1 cellular context compared by ENCODE assay signal in genomic region chr4:188214861-188215260, GRCh38.
TF ChIP-seq lines count a peak whose summit lies in the region.

No MANE protein-coding gene starts in this region.

TF ChIP-seq in HepG2, 621 proteins besides CTCF, POLR2A, EP300 and RAD21 (continued from another document):
- TF ChIP-seq ATF3 (CRISPR knock-in tag; IDR thresholded peaks at IDR 0.05) (peak; percentile 57; the same call in 1 of the 2 replicates), FOXA1 (IDR thresholded peaks at IDR 0.05) (no peak), FOXA1 (CRISPR knock-in tag; IDR thresholded peaks at IDR 0.05) (peak; percentile 69), ATF4 (CRISPR knock-in tag; IDR thresholded peaks at IDR 0.05) (peak in 1 of 2 experiments; percentile 46; a peak in 1 of 4 replicates), ZBTB37 (CRISPR knock-in tag; IDR thresholded peaks at IDR 0.05) (no peak), SPEN (CRISPR knock-in tag; IDR thresholded peaks at IDR 0.05; ENCODE audit: low read depth) (no peak), ZBTB21 (CRISPR knock-in tag; IDR thresholded peaks at IDR 0.05) (peak; percentile 53; the same call in 1 of the 2 replicates), NR2F6 (IDR thresholded peaks at IDR 0.05) (peak; percentile 67), NR2F6 (CRISPR knock-in tag; IDR thresholded peaks at IDR 0.05) (peak; percentile 64), GATAD2A (CRISPR knock-in tag; IDR thresholded peaks at IDR 0.05) (0 out of 2 replicates have a peak, but pooled peaks have one; percentile 29), FOXA3 (CRISPR knock-in tag; IDR thresholded peaks at IDR 0.05) (peak; percentile 68), CBX5 (CRISPR knock-in tag; IDR thresholded peaks at IDR 0.05; ENCODE audit: borderline replicate concordance) (no peak), MAFK (conservative IDR thresholded peaks at IDR 0.05 in 1 of 2, IDR thresholded peaks at IDR 0.05 in 1 of 2; ENCODE audit: low read length in 2 of 2) (peak; percentile 21 to 54; a peak in 2 of 4 replicates), FOSL1 (CRISPR knock-in tag; IDR thresholded peaks at IDR 0.05; ENCODE audit: borderline replicate concordance) (peak; percentile 75; the same call in 1 of the 2 replicates), TCF7L2 (IDR thresholded peaks at IDR 0.05; ENCODE audit: low read depth, low read length) (peak; percentile 48; the same call in 1 of the 2 replicates), HMG20A (CRISPR knock-in tag; IDR thresholded peaks at IDR 0.05; ENCODE audit: borderline replicate concordance) (peak; percentile 41; the same call in 1 of the 2 replicates), ZNF839 (CRISPR knock-in tag; IDR thresholded peaks at IDR 0.05; ENCODE audit: borderline replicate concordance) (no peak), SMARCC2 (IDR thresholded peaks at IDR 0.05) (no peak), ZC3H13 (CRISPR knock-in tag; IDR thresholded peaks at IDR 0.05) (no peak), TCF7 (IDR thresholded peaks at IDR 0.05; ENCODE audit: low read depth) (peak; percentile 73)
- TF ChIP-seq, protein P1, sequence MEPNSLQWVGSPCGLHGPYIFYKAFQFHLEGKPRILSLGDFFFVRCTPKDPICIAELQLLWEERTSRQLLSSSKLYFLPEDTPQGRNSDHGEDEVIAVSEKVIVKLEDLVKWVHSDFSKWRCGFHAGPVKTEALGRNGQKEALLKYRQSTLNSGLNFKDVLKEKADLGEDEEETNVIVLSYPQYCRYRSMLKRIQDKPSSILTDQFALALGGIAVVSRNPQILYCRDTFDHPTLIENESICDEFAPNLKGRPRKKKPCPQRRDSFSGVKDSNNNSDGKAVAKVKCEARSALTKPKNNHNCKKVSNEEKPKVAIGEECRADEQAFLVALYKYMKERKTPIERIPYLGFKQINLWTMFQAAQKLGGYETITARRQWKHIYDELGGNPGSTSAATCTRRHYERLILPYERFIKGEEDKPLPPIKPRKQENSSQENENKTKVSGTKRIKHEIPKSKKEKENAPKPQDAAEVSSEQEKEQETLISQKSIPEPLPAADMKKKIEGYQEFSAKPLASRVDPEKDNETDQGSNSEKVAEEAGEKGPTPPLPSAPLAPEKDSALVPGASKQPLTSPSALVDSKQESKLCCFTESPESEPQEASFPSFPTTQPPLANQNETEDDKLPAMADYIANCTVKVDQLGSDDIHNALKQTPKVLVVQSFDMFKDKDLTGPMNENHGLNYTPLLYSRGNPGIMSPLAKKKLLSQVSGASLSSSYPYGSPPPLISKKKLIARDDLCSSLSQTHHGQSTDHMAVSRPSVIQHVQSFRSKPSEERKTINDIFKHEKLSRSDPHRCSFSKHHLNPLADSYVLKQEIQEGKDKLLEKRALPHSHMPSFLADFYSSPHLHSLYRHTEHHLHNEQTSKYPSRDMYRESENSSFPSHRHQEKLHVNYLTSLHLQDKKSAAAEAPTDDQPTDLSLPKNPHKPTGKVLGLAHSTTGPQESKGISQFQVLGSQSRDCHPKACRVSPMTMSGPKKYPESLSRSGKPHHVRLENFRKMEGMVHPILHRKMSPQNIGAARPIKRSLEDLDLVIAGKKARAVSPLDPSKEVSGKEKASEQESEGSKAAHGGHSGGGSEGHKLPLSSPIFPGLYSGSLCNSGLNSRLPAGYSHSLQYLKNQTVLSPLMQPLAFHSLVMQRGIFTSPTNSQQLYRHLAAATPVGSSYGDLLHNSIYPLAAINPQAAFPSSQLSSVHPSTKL (CRISPR knock-in tag; IDR thresholded peaks at IDR 0.05) = peak; percentile 74
